ENCODE assay signal across 8 cellular contexts in the genomic region with DNA sequence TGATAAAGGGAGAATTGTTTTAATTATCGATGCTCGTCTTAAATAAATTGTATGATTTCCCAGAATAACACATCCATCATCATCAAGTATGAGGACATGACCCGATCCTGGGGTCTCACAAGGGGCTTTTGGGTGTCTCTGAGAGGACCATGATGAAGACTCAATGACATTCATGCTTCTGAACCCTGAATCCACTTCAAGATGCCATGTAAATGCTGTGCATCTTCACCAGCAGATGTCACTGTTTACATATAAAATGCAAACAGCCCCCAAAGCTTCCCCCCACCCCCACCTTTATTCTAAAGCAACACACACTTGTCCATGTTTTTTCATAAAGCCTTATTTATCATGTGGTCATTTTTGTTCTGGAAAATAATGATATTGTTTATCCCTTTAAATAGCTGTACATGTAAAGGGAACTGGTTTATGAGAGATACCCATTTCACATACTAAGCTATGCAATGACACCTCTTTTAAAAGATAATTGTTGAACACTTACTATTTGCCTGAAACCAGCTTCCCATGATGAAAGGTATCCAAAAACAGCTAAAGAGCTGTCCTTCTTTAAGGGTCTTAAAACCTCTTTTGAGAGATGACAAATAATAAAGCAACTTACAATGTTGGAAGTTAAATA.
A peak's percentile ranks its signal among the peaks of the same experiment; 100 is the strongest.
DNase-seq lines count a peak whose midpoint lies in the region; ATAC-seq and TF ChIP-seq lines count a peak whose summit lies in the region.

No MANE protein-coding gene starts in this region.

- no peak overlapping the region for H2BK120ac ChIP-seq in mesendoderm (ENCODE audit: low read depth, low read length)

- H3K79me2 ChIP-seq in MM.1S (ENCODE audit: low read length) (no peaks in the 10 kb centered on the region), mesendoderm (ENCODE audit: control insufficient read depth, insufficient read depth, low read length) (no peaks in the 10 kb centered on the region)

- no peak overlapping the region for H4K5ac ChIP-seq in mesendoderm (ENCODE audit: low read length)

- no peak overlapping the region for H3K56ac ChIP-seq in mesendoderm (ENCODE audit: low read length)

- H3K9me2 ChIP-seq in MM.1S (replicated peaks; ENCODE audit: insufficient read depth, low read length) = no peaks in the 10 kb centered on the region

- H3K36me3 ChIP-seq in MM.1S (replicated peaks; ENCODE audit: insufficient read depth, low read length) (no peaks in the 10 kb centered on the region), mesendoderm (ENCODE audit: control insufficient read depth, insufficient read depth, low read length) (no peaks in the 10 kb centered on the region)

- H3K4me3 ChIP-seq in MM.1S (ENCODE audit: low read length) = no peak overlapping the region
- no peak overlapping the region for H3K4me3 ChIP-seq in mesendoderm (ENCODE audit: low read length)

- no peak overlapping the region for H3K18ac ChIP-seq in mesendoderm (ENCODE audit: low read length)

- H3K27ac ChIP-seq in MM.1S (ENCODE audit: low read length) = no peak overlapping the region
- H3K27ac ChIP-seq in mesendoderm (ENCODE audit: low read depth, low read length) = no peak overlapping the region

- H3F3A ChIP-seq in MM.1S (ENCODE audit: insufficient read depth, low read length) = no peaks in the 10 kb centered on the region

- DNase-seq in NCI-H1694 treated with DMSO at 0.1 percent for 48 hours (lab: John Stamatoyannopoulos, UW) (peak; percentile 0), NCI-H1694 (lab: John Stamatoyannopoulos, UW) (no peak), MM.1S (no peak), cerebellum (ENCODE audit: low spot score) (peak; percentile 49), mesendoderm (peak; percentile 57), activated T-cell treated with anti-CD3 and anti-CD28 coated beads for 4 hours (no peak)

- H2BK5ac ChIP-seq in mesendoderm (ENCODE audit: low read length) = no peak overlapping the region

- no peaks in the 10 kb centered on the region for H3K4me1 ChIP-seq in MM.1S (ENCODE audit: low read length)
- no peaks in the 10 kb centered on the region for H3K4me1 ChIP-seq in mesendoderm (ENCODE audit: control insufficient read depth, low read depth, low read length)

- no peaks in the 10 kb centered on the region for H3K79me1 ChIP-seq in mesendoderm (ENCODE audit: low read length)

- no peak overlapping the region for H2AK5ac ChIP-seq in mesendoderm (ENCODE audit: low read length)

- no peak overlapping the region for H2AFZ ChIP-seq in MM.1S (ENCODE audit: low read length)

- peak; percentile 53 for TF ChIP-seq CTCF in MM.1S (IDR thresholded peaks at IDR 0.05; ENCODE audit: low read length)

- ATAC-seq in HG02763 (IDR thresholded peaks at IDR 0.05; ENCODE audit: unreplicated experiment) (no peak), HG03439 (IDR thresholded peaks at IDR 0.05; ENCODE audit: unreplicated experiment) (no peak)

- H2BK15ac ChIP-seq in mesendoderm (replicated peaks; ENCODE audit: low read depth) = no peak overlapping the region

- H3K4me2 ChIP-seq in MM.1S (ENCODE audit: low read depth, low read length) = no peak overlapping the region
- H3K4me2 ChIP-seq in mesendoderm (ENCODE audit: low read length) = no peak overlapping the region

- H3K23ac ChIP-seq in mesendoderm (ENCODE audit: low read length) = no peak overlapping the region

- H3K9me3 ChIP-seq in MM.1S (replicated peaks; ENCODE audit: insufficient read depth, low read length) = no peaks in the 10 kb centered on the region

- H3K9ac ChIP-seq in MM.1S (ENCODE audit: low read length) (no peak overlapping the region), mesendoderm (ENCODE audit: low read length) (no peak overlapping the region)

- H3K27me3 ChIP-seq in MM.1S (replicated peaks; ENCODE audit: insufficient read depth, low read length) (no peaks in the 10 kb centered on the region), mesendoderm (ENCODE audit: insufficient read depth, low read length, poor library complexity) (no peaks in the 10 kb centered on the region)

- no peak overlapping the region for H4K8ac ChIP-seq in mesendoderm (ENCODE audit: low read depth, low read length)

- WGBS in mesendoderm (ENCODE audit: extremely low coverage, insufficient coverage, low lambda C conversion rate) = no CpG with 5 or more reads among the region's 3 CpGs

- H4K20me1 ChIP-seq in MM.1S (ENCODE audit: insufficient read depth, low read length) = no peaks in the 10 kb centered on the region

- no peak overlapping the region for H3K4ac ChIP-seq in mesendoderm (ENCODE audit: low read depth, low read length)

Comparison
In these comparisons a context has a peak if more than half of its experiments do, and no peak if none do; other contexts are left out.
1. DNase-seq: peak in NCI-H1694 treated with DMSO at 0.1 percent for 48 hours (single experiment), cerebellum (single experiment) and mesendoderm (single experiment); none in NCI-H1694 (single experiment), MM.1S (single experiment) and activated T-cell treated with anti-CD3 and anti-CD28 coated beads for 4 hours (single experiment).